1 cellular context compared by ENCODE assay signal in genomic region chr6:89834884-89835792, GRCh38.
TF ChIP-seq lines count a peak whose summit lies in the region.

No MANE protein-coding gene starts in this region.

TF ChIP-seq in WTC11, 78 proteins besides CTCF, POLR2A, EP300 and RAD21 (continued from another document):
- TF ChIP-seq AFF4 (CRISPR knock-in tag; IDR thresholded peaks at IDR 0.05; ENCODE audit: borderline replicate concordance) (no peak), MYBL2 (CRISPR knock-in tag; IDR thresholded peaks at IDR 0.05) (no peak), ZMAT4 (CRISPR knock-in tag; IDR thresholded peaks at IDR 0.05) (no peak), TEAD4 (CRISPR knock-in tag; IDR thresholded peaks at IDR 0.05) (no peak), FOXK1 (CRISPR knock-in tag; IDR thresholded peaks at IDR 0.05) (no peak), ZNF416 (CRISPR knock-in tag; IDR thresholded peaks at IDR 0.05) (no peak)
- TF ChIP-seq, protein P1, sequence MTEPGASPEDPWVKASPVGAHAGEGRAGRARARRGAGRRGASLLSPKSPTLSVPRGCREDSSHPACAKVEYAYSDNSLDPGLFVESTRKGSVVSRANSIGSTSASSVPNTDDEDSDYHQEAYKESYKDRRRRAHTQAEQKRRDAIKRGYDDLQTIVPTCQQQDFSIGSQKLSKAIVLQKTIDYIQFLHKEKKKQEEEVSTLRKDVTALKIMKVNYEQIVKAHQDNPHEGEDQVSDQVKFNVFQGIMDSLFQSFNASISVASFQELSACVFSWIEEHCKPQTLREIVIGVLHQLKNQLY (CRISPR knock-in tag; IDR thresholded peaks at IDR 0.05) = no peak
- TF ChIP-seq, protein P2, sequence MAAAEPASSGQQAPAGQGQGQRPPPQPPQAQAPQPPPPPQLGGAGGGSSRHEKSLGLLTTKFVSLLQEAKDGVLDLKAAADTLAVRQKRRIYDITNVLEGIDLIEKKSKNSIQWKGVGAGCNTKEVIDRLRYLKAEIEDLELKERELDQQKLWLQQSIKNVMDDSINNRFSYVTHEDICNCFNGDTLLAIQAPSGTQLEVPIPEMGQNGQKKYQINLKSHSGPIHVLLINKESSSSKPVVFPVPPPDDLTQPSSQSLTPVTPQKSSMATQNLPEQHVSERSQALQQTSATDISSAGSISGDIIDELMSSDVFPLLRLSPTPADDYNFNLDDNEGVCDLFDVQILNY (CRISPR knock-in tag; IDR thresholded peaks at IDR 0.05) = no peak
